14 cellular contexts compared by ENCODE assay signal in genomic region chr5:33401482-33402390, GRCh38.
DNase-seq lines count a peak whose midpoint lies in the region; ATAC-seq and TF ChIP-seq lines count a peak whose summit lies in the region.
"Had no signal": no experiment of that assay in that cellular context is flagged by ENCODE, and none has a peak within 500 bp of the region (broad histone marks: within the 10 kb centered on the region; RNA-seq: fewer than 3 reads in every experiment).

No MANE protein-coding gene starts in this region.

- no peak overlapping the region for H3K4me3 ChIP-seq in astrocyte of the cerebellum (ENCODE audit: low read depth, low read length)
- H3K4me3 ChIP-seq: BLaER1 treated with 17β-estradiol and CSF1 and Interleukin-3, amounts not matched to agents 10 nM and 100 nM; skin epidermis had no signal

- in situ Hi-C loops in astrocyte of the cerebellum (cut with HindIII; ENCODE audit: low sequenced_read_pairs) = no loop called here

- peak; percentile 48 for ATAC-seq in HG02885 (IDR thresholded peaks at IDR 0.05; ENCODE audit: poor library complexity, unreplicated experiment)

- no peak for TF ChIP-seq CTCF in astrocyte of the cerebellum (IDR thresholded peaks at IDR 0.05; ENCODE audit: low read depth, low read length, missing control alignments)
- no peak for TF ChIP-seq CTCF in GM10266 (IDR thresholded peaks at IDR 0.05; ENCODE audit: control insufficient read depth, insufficient read depth, low read depth, missing control alignments)

- peak; percentile 66 for DNase-seq in AG08395 (ENCODE audit: low spot score)
- DNase-seq in astrocyte of the cerebellum (ENCODE audit: low read depth) = peak; percentile 11
- DNase-seq in iris pigment epithelial cell (ENCODE audit: low read depth) = peak; percentile 47
- no peak for DNase-seq in superior temporal gyrus (ENCODE audit: extremely low spot score)
- DNase-seq in activated CD8-positive, alpha-beta memory T cell treated with anti-CD3 and anti-CD28 coated beads, Interleukin-2, amount 50 U/mL, for 48 hours = no peak
- DNase-seq in HuH-7 (ENCODE audit: low spot score) = no peak
- DNase-seq in GM10266 (ENCODE audit: extremely low spot score) = no peak
- DNase-seq: activated T-cell treated with anti-CD3 and anti-CD28 coated beads, Interleukin-2, amount 50 U/mL, for 48 hours; cerebellar nuclear complex; NCI-H1417 treated with DMSO at 0.1 percent for 48 hours; OCI-M1 had no signal

Comparison
In these comparisons a context has a peak if more than half of its experiments do, and no peak if none do; other contexts are left out.
1. DNase-seq: peak in AG08395 (single experiment), astrocyte of the cerebellum (single experiment) and iris pigment epithelial cell (single experiment); none in superior temporal gyrus (single experiment), activated CD8-positive, alpha-beta memory T cell treated with anti-CD3 and anti-CD28 coated beads, Interleukin-2, amount 50 U/mL, for 48 hours (single experiment), HuH-7 (single experiment) and GM10266 (single experiment).